In the genomic region with DNA sequence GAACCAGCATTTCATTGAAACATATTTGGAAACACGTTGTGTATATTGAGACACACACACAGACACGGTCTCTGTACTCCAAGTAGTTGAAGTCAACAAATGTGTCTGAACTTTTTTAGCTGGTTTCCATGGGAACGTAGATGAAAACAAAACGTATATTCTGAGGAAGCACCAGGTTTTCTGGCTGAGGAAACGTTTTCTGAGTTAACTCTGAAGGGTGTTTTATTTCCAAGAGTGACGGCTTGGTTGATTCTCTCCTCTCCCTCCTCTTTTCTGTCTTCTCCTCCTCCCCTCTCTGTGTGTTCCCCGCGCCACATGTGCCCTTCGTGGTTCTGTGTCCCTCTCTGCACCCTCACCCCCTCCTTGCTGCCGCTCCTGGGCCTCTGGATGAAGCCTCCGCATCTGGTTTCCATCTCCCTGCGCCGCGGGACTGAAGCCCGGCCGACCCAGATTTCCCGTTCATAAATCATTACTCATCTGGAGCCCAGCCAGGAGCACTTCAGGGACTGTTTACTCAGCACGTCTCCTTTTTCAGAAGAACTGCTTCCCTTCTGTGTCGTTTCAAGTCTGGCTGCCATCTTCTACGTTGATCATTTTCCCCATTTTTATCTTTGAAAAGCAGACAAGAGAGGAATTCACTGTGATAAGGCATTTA, we compare ENCODE assay signal across 1 cellular context.
A peak's percentile ranks its signal among the peaks of the same experiment; 100 is the strongest.
TF ChIP-seq lines count a peak whose summit lies in the region.

No MANE protein-coding gene starts in this region.

TF ChIP-seq in HEK293, 187 proteins besides CTCF, POLR2A, EP300 and RAD21 (continued from another document and continues in another):
- TF ChIP-seq, protein P1, sequence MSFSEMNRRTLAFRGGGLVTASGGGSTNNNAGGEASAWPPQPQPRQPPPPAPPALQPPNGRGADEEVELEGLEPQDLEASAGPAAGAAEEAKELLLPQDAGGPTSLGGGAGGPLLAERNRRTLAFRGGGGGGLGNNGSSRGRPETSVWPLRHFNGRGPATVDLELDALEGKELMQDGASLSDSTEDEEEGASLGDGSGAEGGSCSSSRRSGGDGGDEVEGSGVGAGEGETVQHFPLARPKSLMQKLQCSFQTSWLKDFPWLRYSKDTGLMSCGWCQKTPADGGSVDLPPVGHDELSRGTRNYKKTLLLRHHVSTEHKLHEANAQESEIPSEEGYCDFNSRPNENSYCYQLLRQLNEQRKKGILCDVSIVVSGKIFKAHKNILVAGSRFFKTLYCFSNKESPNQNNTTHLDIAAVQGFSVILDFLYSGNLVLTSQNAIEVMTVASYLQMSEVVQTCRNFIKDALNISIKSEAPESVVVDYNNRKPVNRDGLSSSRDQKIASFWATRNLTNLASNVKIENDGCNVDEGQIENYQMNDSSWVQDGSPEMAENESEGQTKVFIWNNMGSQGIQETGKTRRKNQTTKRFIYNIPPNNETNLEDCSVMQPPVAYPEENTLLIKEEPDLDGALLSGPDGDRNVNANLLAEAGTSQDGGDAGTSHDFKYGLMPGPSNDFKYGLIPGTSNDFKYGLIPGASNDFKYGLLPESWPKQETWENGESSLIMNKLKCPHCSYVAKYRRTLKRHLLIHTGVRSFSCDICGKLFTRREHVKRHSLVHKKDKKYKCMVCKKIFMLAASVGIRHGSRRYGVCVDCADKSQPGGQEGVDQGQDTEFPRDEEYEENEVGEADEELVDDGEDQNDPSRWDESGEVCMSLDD (tag by site-specific recombination; IDR thresholded peaks at IDR 0.05): no peak
- peak; percentile 90 for TF ChIP-seq ZNF366 (tag by site-specific recombination; conservative IDR thresholded peaks at IDR 0.05)
- no peak for TF ChIP-seq ZNF146 (tag by site-specific recombination; IDR thresholded peaks at IDR 0.05)
- TF ChIP-seq ZNF266 (tag by site-specific recombination; IDR thresholded peaks at IDR 0.05; ENCODE audit: low read depth): no peak
- TF ChIP-seq ZNF311 (tag by site-specific recombination; IDR thresholded peaks at IDR 0.05; ENCODE audit: borderline replicate concordance): no peak
- no peak for TF ChIP-seq KLF9 (tag by site-specific recombination; IDR thresholded peaks at IDR 0.05; ENCODE audit: low read depth)
- TF ChIP-seq ZNF76 (tag by site-specific recombination; IDR thresholded peaks at IDR 0.05; ENCODE audit: borderline replicate concordance, low read depth): no peak
- TF ChIP-seq EGR2 (tag by site-specific recombination; IDR thresholded peaks at IDR 0.05; ENCODE audit: low read depth): no peak
- no peak; the same call in 1 of the 2 replicates for TF ChIP-seq TCF7L2 (IDR thresholded peaks at IDR 0.05; ENCODE audit: borderline replicate concordance, low read depth, low read length)
- no peak for TF ChIP-seq ZNF707 (tag by site-specific recombination; IDR thresholded peaks at IDR 0.05)
- TF ChIP-seq, protein P2, sequence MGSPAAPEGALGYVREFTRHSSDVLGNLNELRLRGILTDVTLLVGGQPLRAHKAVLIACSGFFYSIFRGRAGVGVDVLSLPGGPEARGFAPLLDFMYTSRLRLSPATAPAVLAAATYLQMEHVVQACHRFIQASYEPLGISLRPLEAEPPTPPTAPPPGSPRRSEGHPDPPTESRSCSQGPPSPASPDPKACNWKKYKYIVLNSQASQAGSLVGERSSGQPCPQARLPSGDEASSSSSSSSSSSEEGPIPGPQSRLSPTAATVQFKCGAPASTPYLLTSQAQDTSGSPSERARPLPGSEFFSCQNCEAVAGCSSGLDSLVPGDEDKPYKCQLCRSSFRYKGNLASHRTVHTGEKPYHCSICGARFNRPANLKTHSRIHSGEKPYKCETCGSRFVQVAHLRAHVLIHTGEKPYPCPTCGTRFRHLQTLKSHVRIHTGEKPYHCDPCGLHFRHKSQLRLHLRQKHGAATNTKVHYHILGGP (tag by site-specific recombination; IDR thresholded peaks at IDR 0.05): no peak
- TF ChIP-seq ZNF658 (tag by site-specific recombination; IDR thresholded peaks at IDR 0.05): no peak
- no peak for TF ChIP-seq ZNF23 (tag by site-specific recombination; IDR thresholded peaks at IDR 0.05; ENCODE audit: borderline replicate concordance)
- TF ChIP-seq, protein P3, sequence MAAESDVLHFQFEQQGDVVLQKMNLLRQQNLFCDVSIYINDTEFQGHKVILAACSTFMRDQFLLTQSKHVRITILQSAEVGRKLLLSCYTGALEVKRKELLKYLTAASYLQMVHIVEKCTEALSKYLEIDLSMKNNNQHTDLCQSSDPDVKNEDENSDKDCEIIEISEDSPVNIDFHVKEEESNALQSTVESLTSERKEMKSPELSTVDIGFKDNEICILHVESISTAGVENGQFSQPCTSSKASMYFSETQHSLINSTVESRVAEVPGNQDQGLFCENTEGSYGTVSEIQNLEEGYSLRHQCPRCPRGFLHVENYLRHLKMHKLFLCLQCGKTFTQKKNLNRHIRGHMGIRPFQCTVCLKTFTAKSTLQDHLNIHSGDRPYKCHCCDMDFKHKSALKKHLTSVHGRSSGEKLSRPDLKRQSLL (tag by site-specific recombination; IDR thresholded peaks at IDR 0.05): no peak
- TF ChIP-seq ZSCAN16 (tag by site-specific recombination; IDR thresholded peaks at IDR 0.05): no peak
- peak; percentile 80; the same call in 1 of the 2 replicates for TF ChIP-seq ZSCAN30 (tag by site-specific recombination; IDR thresholded peaks at IDR 0.05)
- TF ChIP-seq, protein P4, sequence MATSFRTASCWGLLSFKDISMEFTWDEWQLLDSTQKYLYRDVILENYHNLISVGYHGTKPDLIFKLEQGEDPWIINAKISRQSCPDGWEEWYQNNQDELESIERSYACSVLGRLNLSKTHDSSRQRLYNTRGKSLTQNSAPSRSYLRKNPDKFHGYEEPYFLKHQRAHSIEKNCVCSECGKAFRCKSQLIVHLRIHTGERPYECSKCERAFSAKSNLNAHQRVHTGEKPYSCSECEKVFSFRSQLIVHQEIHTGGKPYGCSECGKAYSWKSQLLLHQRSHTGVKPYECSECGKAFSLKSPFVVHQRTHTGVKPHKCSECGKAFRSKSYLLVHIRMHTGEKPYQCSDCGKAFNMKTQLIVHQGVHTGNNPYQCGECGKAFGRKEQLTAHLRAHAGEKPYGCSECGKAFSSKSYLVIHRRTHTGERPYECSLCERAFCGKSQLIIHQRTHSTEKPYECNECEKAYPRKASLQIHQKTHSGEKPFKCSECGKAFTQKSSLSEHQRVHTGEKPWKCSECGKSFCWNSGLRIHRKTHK (tag by site-specific recombination; IDR thresholded peaks at IDR 0.05): no peak
- TF ChIP-seq, protein P5, sequence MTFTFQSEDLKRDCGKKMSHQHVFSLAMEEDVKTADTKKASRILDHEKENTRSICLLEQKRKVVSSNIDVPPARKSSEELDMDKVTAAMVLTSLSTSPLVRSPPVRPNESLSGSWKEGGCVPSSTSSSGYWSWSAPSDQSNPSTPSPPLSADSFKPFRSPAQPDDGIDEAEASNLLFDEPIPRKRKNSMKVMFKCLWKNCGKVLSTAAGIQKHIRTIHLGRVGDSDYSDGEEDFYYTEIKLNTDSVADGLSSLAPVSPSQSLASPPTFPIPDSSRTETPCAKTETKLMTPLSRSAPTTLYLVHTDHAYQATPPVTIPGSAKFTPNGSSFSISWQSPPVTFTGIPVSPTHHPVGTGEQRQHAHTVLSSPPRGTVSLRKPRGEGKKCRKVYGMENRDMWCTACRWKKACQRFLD (tag by site-specific recombination; IDR thresholded peaks at IDR 0.05): no peak
- TF ChIP-seq ZNF274 (IDR thresholded peaks at IDR 0.05; ENCODE audit: low read length): no peak
- no peak for TF ChIP-seq ZNF274 (tag by site-specific recombination; IDR thresholded peaks at IDR 0.05; ENCODE audit: borderline replicate concordance)
- peak; percentile 67; the same call in 1 of the 2 replicates for TF ChIP-seq ZNF660 (tag by site-specific recombination; IDR thresholded peaks at IDR 0.05)
- no peak for TF ChIP-seq ZNF37A (tag by site-specific recombination; IDR thresholded peaks at IDR 0.05)
- no peak for TF ChIP-seq ZNF433 (tag by site-specific recombination; IDR thresholded peaks at IDR 0.05; ENCODE audit: low read depth)
- TF ChIP-seq ZFP69B (tag by site-specific recombination; IDR thresholded peaks at IDR 0.05): no peak
- no peak for TF ChIP-seq ZNF133 (tag by site-specific recombination; IDR thresholded peaks at IDR 0.05)
- peak; percentile 57; the same call in 1 of the 2 replicates for TF ChIP-seq ZNF843 (tag by site-specific recombination; IDR thresholded peaks at IDR 0.05)
- no peak for TF ChIP-seq ZNF175 (tag by site-specific recombination; IDR thresholded peaks at IDR 0.05)
- TF ChIP-seq ZFHX2 (tag by site-specific recombination; conservative IDR thresholded peaks at IDR 0.05): no peak
- TF ChIP-seq YY1 (tag by site-specific recombination; IDR thresholded peaks at IDR 0.05): no peak
- no peak for TF ChIP-seq ZNF621 (tag by site-specific recombination; IDR thresholded peaks at IDR 0.05)
- TF ChIP-seq ZFP41 (tag by site-specific recombination; IDR thresholded peaks at IDR 0.05; ENCODE audit: borderline replicate concordance): no peak
- no peak for TF ChIP-seq ZNF747 (tag by site-specific recombination; IDR thresholded peaks at IDR 0.05)
- no peak for TF ChIP-seq ZNF785 (tag by site-specific recombination; IDR thresholded peaks at IDR 0.05)
- TF ChIP-seq ZNF529 (tag by site-specific recombination; IDR thresholded peaks at IDR 0.05; ENCODE audit: insufficient replicate concordance): no peak
- TF ChIP-seq, protein P6, sequence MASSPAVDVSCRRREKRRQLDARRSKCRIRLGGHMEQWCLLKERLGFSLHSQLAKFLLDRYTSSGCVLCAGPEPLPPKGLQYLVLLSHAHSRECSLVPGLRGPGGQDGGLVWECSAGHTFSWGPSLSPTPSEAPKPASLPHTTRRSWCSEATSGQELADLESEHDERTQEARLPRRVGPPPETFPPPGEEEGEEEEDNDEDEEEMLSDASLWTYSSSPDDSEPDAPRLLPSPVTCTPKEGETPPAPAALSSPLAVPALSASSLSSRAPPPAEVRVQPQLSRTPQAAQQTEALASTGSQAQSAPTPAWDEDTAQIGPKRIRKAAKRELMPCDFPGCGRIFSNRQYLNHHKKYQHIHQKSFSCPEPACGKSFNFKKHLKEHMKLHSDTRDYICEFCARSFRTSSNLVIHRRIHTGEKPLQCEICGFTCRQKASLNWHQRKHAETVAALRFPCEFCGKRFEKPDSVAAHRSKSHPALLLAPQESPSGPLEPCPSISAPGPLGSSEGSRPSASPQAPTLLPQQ (tag by site-specific recombination; IDR thresholded peaks at IDR 0.05): 0 out of 2 replicates have a peak, but pooled peaks have one; percentile 39
- no peak for TF ChIP-seq ZNF174 (tag by site-specific recombination; IDR thresholded peaks at IDR 0.05)
- no peak for TF ChIP-seq GLIS2 (tag by site-specific recombination; IDR thresholded peaks at IDR 0.05)
- TF ChIP-seq, protein P7, sequence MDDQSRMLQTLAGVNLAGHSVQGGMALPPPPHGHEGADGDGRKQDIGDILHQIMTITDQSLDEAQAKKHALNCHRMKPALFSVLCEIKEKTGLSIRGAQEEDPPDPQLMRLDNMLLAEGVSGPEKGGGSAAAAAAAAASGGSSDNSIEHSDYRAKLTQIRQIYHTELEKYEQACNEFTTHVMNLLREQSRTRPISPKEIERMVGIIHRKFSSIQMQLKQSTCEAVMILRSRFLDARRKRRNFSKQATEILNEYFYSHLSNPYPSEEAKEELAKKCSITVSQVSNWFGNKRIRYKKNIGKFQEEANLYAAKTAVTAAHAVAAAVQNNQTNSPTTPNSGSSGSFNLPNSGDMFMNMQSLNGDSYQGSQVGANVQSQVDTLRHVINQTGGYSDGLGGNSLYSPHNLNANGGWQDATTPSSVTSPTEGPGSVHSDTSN (CRISPR knock-in tag; IDR thresholded peaks at IDR 0.05): no peak
- no peak for TF ChIP-seq ZNF221 (tag by site-specific recombination; IDR thresholded peaks at IDR 0.05; ENCODE audit: borderline replicate concordance)
- no peak for TF ChIP-seq SCRT1 (tag by site-specific recombination; IDR thresholded peaks at IDR 0.05; ENCODE audit: borderline replicate concordance)
- TF ChIP-seq, protein P8, sequence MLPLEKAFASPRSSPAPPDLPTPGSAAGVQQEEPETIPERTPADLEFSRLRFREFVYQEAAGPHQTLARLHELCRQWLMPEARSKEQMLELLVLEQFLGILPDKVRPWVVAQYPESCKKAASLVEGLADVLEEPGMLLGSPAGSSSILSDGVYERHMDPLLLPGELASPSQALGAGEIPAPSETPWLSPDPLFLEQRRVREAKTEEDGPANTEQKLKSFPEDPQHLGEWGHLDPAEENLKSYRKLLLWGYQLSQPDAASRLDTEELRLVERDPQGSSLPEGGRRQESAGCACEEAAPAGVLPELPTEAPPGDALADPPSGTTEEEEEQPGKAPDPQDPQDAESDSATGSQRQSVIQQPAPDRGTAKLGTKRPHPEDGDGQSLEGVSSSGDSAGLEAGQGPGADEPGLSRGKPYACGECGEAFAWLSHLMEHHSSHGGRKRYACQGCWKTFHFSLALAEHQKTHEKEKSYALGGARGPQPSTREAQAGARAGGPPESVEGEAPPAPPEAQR (tag by site-specific recombination; IDR thresholded peaks at IDR 0.05): no peak
- no peak for TF ChIP-seq ZNF701 (tag by site-specific recombination; IDR thresholded peaks at IDR 0.05)
- TF ChIP-seq GFI1B (tag by site-specific recombination; IDR thresholded peaks at IDR 0.05): peak; percentile 90
- TF ChIP-seq ZNF416 (tag by site-specific recombination; IDR thresholded peaks at IDR 0.05): no peak
- no peak for TF ChIP-seq ZNF169 (tag by site-specific recombination; IDR thresholded peaks at IDR 0.05)
- TF ChIP-seq ZNF404 (tag by site-specific recombination; IDR thresholded peaks at IDR 0.05): no peak
- TF ChIP-seq, protein P9, sequence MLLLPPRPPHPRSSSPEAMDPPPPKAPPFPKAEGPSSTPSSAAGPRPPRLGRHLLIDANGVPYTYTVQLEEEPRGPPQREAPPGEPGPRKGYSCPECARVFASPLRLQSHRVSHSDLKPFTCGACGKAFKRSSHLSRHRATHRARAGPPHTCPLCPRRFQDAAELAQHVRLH (tag by site-specific recombination; IDR thresholded peaks at IDR 0.05): no peak
- TF ChIP-seq, protein P10, sequence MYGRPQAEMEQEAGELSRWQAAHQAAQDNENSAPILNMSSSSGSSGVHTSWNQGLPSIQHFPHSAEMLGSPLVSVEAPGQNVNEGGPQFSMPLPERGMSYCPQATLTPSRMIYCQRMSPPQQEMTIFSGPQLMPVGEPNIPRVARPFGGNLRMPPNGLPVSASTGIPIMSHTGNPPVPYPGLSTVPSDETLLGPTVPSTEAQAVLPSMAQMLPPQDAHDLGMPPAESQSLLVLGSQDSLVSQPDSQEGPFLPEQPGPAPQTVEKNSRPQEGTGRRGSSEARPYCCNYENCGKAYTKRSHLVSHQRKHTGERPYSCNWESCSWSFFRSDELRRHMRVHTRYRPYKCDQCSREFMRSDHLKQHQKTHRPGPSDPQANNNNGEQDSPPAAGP (tag by site-specific recombination; IDR thresholded peaks at IDR 0.05): 0 out of 2 replicates have a peak, but pooled peaks have one; percentile 48
- TF ChIP-seq GLIS1 (tag by site-specific recombination; IDR thresholded peaks at IDR 0.05): peak; percentile 41; the same call in 1 of the 2 replicates
- no peak for TF ChIP-seq ZBTB1 (tag by site-specific recombination; IDR thresholded peaks at IDR 0.05)
- TF ChIP-seq ZNF341 (tag by site-specific recombination; IDR thresholded peaks at IDR 0.05; ENCODE audit: low read depth): no peak
- TF ChIP-seq ZNF132 (tag by site-specific recombination; IDR thresholded peaks at IDR 0.05; ENCODE audit: borderline replicate concordance): no peak
- TF ChIP-seq ZNF138 (tag by site-specific recombination; IDR thresholded peaks at IDR 0.05; ENCODE audit: borderline replicate concordance): no peak
- no peak for TF ChIP-seq SP2 (tag by site-specific recombination; IDR thresholded peaks at IDR 0.05)
- no peak for TF ChIP-seq ZNF585B (tag by site-specific recombination; IDR thresholded peaks at IDR 0.05)
- no peak for TF ChIP-seq YY2 (tag by site-specific recombination; IDR thresholded peaks at IDR 0.05)
- no peak for TF ChIP-seq ZNF624 (tag by site-specific recombination; IDR thresholded peaks at IDR 0.05)
- TF ChIP-seq ZNF544 (tag by site-specific recombination; IDR thresholded peaks at IDR 0.05): no peak
